7 cellular contexts compared by ENCODE assay signal in the genomic region with DNA sequence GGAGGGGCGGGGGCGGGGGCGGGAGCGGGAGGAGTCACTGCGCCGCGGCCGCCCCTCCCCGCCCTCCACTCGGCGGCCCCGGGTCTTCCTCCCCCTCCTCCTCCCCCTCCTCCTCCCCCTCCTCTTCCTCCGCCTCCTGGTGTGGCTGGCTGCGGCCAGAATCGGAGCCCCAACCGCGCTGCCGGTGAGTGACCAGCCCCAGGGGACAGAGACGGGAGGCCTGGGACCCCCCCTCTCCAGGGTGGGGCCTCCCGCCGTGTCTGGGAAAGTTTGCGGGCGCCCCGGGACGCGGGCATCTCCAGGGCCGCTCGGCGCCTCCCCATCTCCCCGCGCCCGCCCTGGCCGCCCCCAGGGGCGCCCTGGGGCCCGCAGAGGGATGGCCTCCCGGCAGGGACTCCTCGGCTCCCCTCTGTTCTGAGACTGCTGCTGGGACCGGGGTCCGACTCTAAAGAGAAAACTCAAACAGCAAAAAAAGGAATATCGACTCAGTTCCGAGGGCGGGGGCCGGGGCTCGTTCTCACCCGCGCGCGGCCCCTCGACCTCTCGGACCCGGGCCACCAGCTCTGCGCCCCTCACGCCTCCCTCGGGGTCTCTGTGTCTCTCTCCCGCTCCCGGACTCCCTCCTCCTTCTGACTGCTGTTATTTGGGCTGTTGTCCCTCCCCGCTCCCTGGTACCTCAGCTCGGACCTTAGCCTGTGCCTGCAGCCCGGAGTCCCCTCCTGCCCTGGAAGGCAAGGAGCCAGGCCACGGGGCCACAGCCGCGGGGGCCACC. TPM values are rescaled to one million over a fixed set of nuclear protein-coding genes. Genes with fewer than 3 reads are reported as not detected.
DNase-seq lines count a peak whose midpoint lies in the region; ATAC-seq and TF ChIP-seq lines count a peak whose summit lies in the region.

A gene with protein sequence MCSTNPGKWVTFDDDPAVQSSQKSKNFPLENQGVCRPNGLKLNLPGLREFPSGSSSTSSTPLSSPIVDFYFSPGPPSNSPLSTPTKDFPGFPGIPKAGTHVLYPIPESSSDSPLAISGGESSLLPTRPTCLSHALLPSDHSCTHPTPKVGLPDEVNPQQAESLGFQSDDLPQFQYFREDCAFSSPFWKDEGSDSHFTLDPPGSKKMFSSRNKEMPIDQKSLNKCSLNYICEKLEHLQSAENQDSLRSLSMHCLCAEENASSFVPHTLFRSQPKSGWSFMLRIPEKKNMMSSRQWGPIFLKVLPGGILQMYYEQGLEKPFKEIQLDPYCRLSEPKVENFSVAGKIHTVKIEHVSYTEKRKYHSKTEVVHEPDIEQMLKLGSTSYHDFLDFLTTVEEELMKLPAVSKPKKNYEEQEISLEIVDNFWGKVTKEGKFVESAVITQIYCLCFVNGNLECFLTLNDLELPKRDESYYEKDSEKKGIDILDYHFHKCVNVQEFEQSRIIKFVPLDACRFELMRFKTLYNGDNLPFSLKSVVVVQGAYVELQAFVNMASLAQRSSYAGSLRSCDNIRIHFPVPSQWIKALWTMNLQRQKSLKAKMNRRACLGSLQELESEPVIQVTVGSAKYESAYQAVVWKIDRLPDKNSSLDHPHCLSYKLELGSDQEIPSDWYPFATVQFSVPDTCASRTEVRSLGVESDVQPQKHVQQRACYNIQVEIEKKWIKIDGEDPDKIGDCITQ (plus strand): TSS at position 122 of the 772 bp plus-strand sequence. CDS start 50,480 bp downstream, outside the sequence.

- H3K18ac ChIP-seq in mesenchymal stem cell (ENCODE audit: low read depth in 1 of 2, low read length in 2 of 2) = peak within 1 kb of the TSS; percentile 79 to 97

- TF ChIP-seq POLR2A in GM18505 (IDR thresholded peaks at IDR 0.05; ENCODE audit: borderline replicate concordance, extremely low read depth, insufficient read depth, insufficient read length) = no peak

- H3K27ac ChIP-seq in mesenchymal stem cell (ENCODE audit: low read length, poor library complexity, severe bottlenecking) = peak within 1 kb of the TSS; percentile 76

- DNase-seq in activated CD4-positive, alpha-beta T cell treated with anti-CD3 and anti-CD28 coated beads for 36 hours = peak; percentile 47
- peak; percentile 72 for DNase-seq in ecto neural progenitor cell (ENCODE audit: low spot score)
- peak; percentile 63 for DNase-seq in mesenchymal stem cell
- peak; percentile 21 to 22 for DNase-seq in stimulated activated naive CD8-positive, alpha-beta T cell treated with anti-CD3 and anti-CD28 coated beads, Interleukin-15, amount 100 ng/mL, for 72 hours
- DNase-seq in NCI-H1694 treated with DMSO at 0.1 percent for 48 hours (lab: John Stamatoyannopoulos, UW) = no peak

- peak within 1 kb of the TSS; percentile 87 for H2BK120ac ChIP-seq in mesenchymal stem cell (ENCODE audit: low read depth, low read length)

- H3K4ac ChIP-seq in mesenchymal stem cell (ENCODE audit: low read depth in 1 of 2, low read length in 2 of 2) = peak within 1 kb of the TSS; percentile 35 to 88

- H3K4me3 Mint-ChIP-seq in activated CD4-positive, alpha-beta T cell treated with anti-CD3 and anti-CD28 coated beads for 36 hours = peak within 1 kb of the TSS; percentile 71
- H3K4me3 Mint-ChIP-seq in stimulated activated naive CD8-positive, alpha-beta T cell treated with anti-CD3 and anti-CD28 coated beads, Interleukin-15, amount 100 ng/mL, for 72 hours = peak within 1 kb of the TSS; percentile 88 to 99

- peak within 1 kb of the TSS in 1 of 2 experiments; percentile 97 for H3K14ac ChIP-seq in mesenchymal stem cell (ENCODE audit: low read length in 2 of 2)

- peak within 1 kb of the TSS in 1 of 2 experiments; percentile 37 for H3K23ac ChIP-seq in mesenchymal stem cell (ENCODE audit: low read length in 2 of 2)

- peak within 1 kb of the TSS; percentile 98 for H3K4me2 ChIP-seq in mesenchymal stem cell (ENCODE audit: low read length, poor library complexity, severe bottlenecking)

- CTCF ChIA-PET in activated CD4-positive, alpha-beta T cell treated with anti-CD3 and anti-CD28 coated beads for 36 hours (lab: Charles Lee) = interaction anchor here (0.7 kb wide), 1 partner anchor 711 kb away, joined by 3 read pairs; no protein-coding TSS in a partner anchor

- H3K27me3 Mint-ChIP-seq in activated CD4-positive, alpha-beta T cell treated with anti-CD3 and anti-CD28 coated beads for 36 hours = peaks cover 3% of the 10 kb centered on the region
- peaks cover 27% of the 10 kb centered on the region for H3K27me3 Mint-ChIP-seq in stimulated activated naive CD8-positive, alpha-beta T cell treated with anti-CD3 and anti-CD28 coated beads, Interleukin-15, amount 100 ng/mL, for 72 hours

- peak within 1 kb of the TSS; percentile 84 for H4K8ac ChIP-seq in mesenchymal stem cell (ENCODE audit: low read length)

- H2AFZ ChIP-seq in mesenchymal stem cell (ENCODE audit: low read depth, low read length) = peak within 1 kb of the TSS; percentile 73

- H2AK5ac ChIP-seq in mesenchymal stem cell (ENCODE audit: low read length, severe bottlenecking) = peak within 1 kb of the TSS; percentile 83

- WGBS in mesenchymal stem cell = under 1% methylated on average over 39 of the region's 62 CpGs

- no peaks in the 10 kb centered on the region for H3K9me3 Mint-ChIP-seq in activated CD4-positive, alpha-beta T cell treated with anti-CD3 and anti-CD28 coated beads for 36 hours (ENCODE audit: low read depth)
- H3K9me3 Mint-ChIP-seq in stimulated activated naive CD8-positive, alpha-beta T cell treated with anti-CD3 and anti-CD28 coated beads, Interleukin-15, amount 100 ng/mL, for 72 hours = no peaks in the 10 kb centered on the region

- peak within 1 kb of the TSS; percentile 67 for H2BK15ac ChIP-seq in mesenchymal stem cell (ENCODE audit: low read depth, poor library complexity, severe bottlenecking)

- H3K27ac Mint-ChIP-seq in activated CD4-positive, alpha-beta T cell treated with anti-CD3 and anti-CD28 coated beads for 36 hours = no peak within 1 kb of the TSS
- peak within 1 kb of the TSS; percentile 91 to 96 for H3K27ac Mint-ChIP-seq in stimulated activated naive CD8-positive, alpha-beta T cell treated with anti-CD3 and anti-CD28 coated beads, Interleukin-15, amount 100 ng/mL, for 72 hours

- H2BK12ac ChIP-seq in mesenchymal stem cell (ENCODE audit: low read length in 2 of 2) = peak within 1 kb of the TSS; percentile 66 to 92

- ATAC-seq in GM18505 (IDR thresholded peaks at IDR 0.05; ENCODE audit: unreplicated experiment) (peak; percentile 50), HG03342 (IDR thresholded peaks at IDR 0.05; ENCODE audit: unreplicated experiment) (peak; percentile 41)
- ATAC-seq in activated CD4-positive, alpha-beta T cell treated with anti-CD3 and anti-CD28 coated beads for 36 hours = peak; percentile 61
- ATAC-seq in stimulated activated naive CD8-positive, alpha-beta T cell treated with anti-CD3 and anti-CD28 coated beads, Interleukin-15, amount 100 ng/mL, for 72 hours = peak; percentile 82

- H3K4me1 ChIP-seq in mesenchymal stem cell (ENCODE audit: control insufficient read depth, insufficient read depth, low read depth, low read length) = peaks cover 15% of the 10 kb centered on the region

- POLR2A ChIA-PET in activated CD4-positive, alpha-beta T cell treated with anti-CD3 and anti-CD28 coated beads for 36 hours (lab: Charles Lee) = no interaction called here

- peaks cover 7% of the 10 kb centered on the region for H3K4me1 Mint-ChIP-seq in activated CD4-positive, alpha-beta T cell treated with anti-CD3 and anti-CD28 coated beads for 36 hours
- peaks cover 25% of the 10 kb centered on the region for H3K4me1 Mint-ChIP-seq in stimulated activated naive CD8-positive, alpha-beta T cell treated with anti-CD3 and anti-CD28 coated beads, Interleukin-15, amount 100 ng/mL, for 72 hours

- H3K9me3 ChIP-seq in mesenchymal stem cell (ENCODE audit: control insufficient read depth, low read length) = no peaks in the 10 kb centered on the region

- intact Hi-C loops in activated CD4-positive, alpha-beta T cell treated with anti-CD3 and anti-CD28 coated beads for 36 hours (cut with DNase I, micrococcal nuclease) = no loop called here

- H3K27me3 ChIP-seq in mesenchymal stem cell (ENCODE audit: control insufficient read depth in 1 of 2, insufficient read depth in 1 of 2, low read length in 2 of 2) = no peaks in the 10 kb centered on the region

- peaks cover 4% of the 10 kb centered on the region for H3K36me3 Mint-ChIP-seq in activated CD4-positive, alpha-beta T cell treated with anti-CD3 and anti-CD28 coated beads for 36 hours (ENCODE audit: low read depth)

- H2BK5ac ChIP-seq in mesenchymal stem cell (ENCODE audit: low read depth, low read length, poor library complexity, severe bottlenecking) = no peak within 1 kb of the TSS

- peaks cover 0 to 4% of the 10 kb centered on the region in 2 experiments for H3K36me3 ChIP-seq in mesenchymal stem cell (ENCODE audit: control insufficient read depth in 1 of 2, insufficient read depth in 2 of 2, low read depth in 1 of 2, low read length in 2 of 2)

- H3K9ac ChIP-seq in mesenchymal stem cell (ENCODE audit: low read length) = peak within 1 kb of the TSS; percentile 87

- peaks cover 4% of the 10 kb centered on the region for H3K79me1 ChIP-seq in mesenchymal stem cell (replicated peaks; ENCODE audit: low read length, poor library complexity, severe bottlenecking)

- H4K91ac ChIP-seq in mesenchymal stem cell (ENCODE audit: low read length) = peak within 1 kb of the TSS; percentile 83

- H3K4me3 ChIP-seq in mesenchymal stem cell (ENCODE audit: insufficient read depth in 1 of 2, low read depth in 1 of 2, low read length in 2 of 2) = peak within 1 kb of the TSS; percentile 78 to 89

RNA-seq across cellular contexts. Expression of the gene that starts here (rescaled TPM):
- total RNA-seq in activated CD4-positive, alpha-beta T cell treated with anti-CD3 and anti-CD28 coated beads for 36 hours = 1 to 10 TPM in 1 of 2 experiments, under 1 TPM in 1; 0.97 to 1.3 TPM
- 11.2 TPM for polyA plus RNA-seq in mesenchymal stem cell (2013, experiment 1 of 2)
- 11.4 TPM for polyA plus RNA-seq in mesenchymal stem cell (2013, experiment 2 of 2)
